ENCODE assay signal across 1 cellular context in the genomic region with DNA sequence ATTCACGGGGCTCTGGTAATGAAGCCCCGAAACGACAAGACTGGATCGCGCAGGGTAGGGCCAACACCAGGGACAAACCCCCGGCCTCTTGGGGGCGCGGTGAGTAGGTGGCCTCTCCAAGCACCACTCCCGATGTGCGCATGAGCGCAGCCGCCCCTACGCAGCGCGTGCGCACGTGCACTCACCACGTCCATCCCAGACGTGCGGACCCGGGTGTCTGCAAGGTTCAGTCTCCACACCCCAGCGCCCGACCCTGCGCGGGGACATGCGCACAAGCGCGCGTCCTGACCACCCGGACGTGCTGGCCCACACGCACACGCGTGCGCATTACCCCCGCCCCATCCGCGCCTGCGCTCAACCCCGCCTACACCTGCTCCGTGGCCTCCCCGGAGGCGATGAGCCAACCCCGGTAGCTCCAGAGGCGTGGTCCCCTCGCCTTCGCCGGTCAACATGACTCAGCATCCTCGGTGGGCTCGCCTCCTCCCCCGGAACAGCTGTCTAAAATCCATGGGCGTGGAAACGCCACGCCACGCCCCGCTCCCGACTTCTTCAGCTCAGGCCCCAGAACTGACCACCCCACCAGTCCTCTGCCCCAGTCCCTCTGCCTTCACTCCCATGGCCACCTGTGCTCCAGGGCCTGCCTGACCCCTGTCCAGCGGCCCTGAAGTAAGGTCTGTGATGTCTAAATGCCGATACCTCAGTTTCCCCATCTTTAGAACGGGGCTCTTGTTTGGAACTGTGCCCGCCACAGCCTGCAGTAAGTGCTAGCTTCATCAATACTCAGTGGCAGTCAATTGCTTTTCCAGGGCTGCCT.
TF ChIP-seq lines count a peak whose summit lies in the region.

No MANE protein-coding gene starts in this region.

TF ChIP-seq in HCT116, 20 proteins besides CTCF, POLR2A, EP300 and RAD21 (continued from another document):
- TF ChIP-seq, protein P1, sequence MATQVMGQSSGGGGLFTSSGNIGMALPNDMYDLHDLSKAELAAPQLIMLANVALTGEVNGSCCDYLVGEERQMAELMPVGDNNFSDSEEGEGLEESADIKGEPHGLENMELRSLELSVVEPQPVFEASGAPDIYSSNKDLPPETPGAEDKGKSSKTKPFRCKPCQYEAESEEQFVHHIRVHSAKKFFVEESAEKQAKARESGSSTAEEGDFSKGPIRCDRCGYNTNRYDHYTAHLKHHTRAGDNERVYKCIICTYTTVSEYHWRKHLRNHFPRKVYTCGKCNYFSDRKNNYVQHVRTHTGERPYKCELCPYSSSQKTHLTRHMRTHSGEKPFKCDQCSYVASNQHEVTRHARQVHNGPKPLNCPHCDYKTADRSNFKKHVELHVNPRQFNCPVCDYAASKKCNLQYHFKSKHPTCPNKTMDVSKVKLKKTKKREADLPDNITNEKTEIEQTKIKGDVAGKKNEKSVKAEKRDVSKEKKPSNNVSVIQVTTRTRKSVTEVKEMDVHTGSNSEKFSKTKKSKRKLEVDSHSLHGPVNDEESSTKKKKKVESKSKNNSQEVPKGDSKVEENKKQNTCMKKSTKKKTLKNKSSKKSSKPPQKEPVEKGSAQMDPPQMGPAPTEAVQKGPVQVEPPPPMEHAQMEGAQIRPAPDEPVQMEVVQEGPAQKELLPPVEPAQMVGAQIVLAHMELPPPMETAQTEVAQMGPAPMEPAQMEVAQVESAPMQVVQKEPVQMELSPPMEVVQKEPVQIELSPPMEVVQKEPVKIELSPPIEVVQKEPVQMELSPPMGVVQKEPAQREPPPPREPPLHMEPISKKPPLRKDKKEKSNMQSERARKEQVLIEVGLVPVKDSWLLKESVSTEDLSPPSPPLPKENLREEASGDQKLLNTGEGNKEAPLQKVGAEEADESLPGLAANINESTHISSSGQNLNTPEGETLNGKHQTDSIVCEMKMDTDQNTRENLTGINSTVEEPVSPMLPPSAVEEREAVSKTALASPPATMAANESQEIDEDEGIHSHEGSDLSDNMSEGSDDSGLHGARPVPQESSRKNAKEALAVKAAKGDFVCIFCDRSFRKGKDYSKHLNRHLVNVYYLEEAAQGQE (IDR thresholded peaks at IDR 0.05; ENCODE audit: low read depth): no peak
- TF ChIP-seq ZNF274 (IDR thresholded peaks at IDR 0.05; ENCODE audit: low read depth, low read length) (no peak), SRF (IDR thresholded peaks at IDR 0.05; ENCODE audit: low read depth) (no peak), ZFX (IDR thresholded peaks at IDR 0.05) (peak; percentile 75; the same call in 1 of the 2 replicates), FOSL1 (IDR thresholded peaks at IDR 0.05; ENCODE audit: low read depth) (no peak), CBX3 (IDR thresholded peaks at IDR 0.05; ENCODE audit: low read depth) (no peak), SIN3A (IDR thresholded peaks at IDR 0.05; ENCODE audit: low read depth) (peak; percentile 66), CEBPB (IDR thresholded peaks at IDR 0.05; ENCODE audit: low read depth) (no peak), EGR1 (IDR thresholded peaks at IDR 0.05; ENCODE audit: low read depth) (peak; percentile 84)
- TF ChIP-seq, protein P2, sequence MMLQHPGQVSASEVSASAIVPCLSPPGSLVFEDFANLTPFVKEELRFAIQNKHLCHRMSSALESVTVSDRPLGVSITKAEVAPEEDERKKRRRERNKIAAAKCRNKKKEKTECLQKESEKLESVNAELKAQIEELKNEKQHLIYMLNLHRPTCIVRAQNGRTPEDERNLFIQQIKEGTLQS (IDR thresholded peaks at IDR 0.05): no peak
